ENCODE assay signal across 8 cellular contexts in genomic region chr2:43059183-43059897, GRCh38.
DNase-seq lines count a peak whose midpoint lies in the region; ATAC-seq and TF ChIP-seq lines count a peak whose summit lies in the region.

No MANE protein-coding gene starts in this region.

- no peak overlapping the region for H3K4me3 Mint-ChIP-seq in chondrocyte (ENCODE audit: unreplicated experiment)

- no peak overlapping the region for H3K27ac ChIP-seq in lower lobe of right lung

- ATAC-seq in GM21717 (IDR thresholded peaks at IDR 0.05; ENCODE audit: unreplicated experiment) (peak; percentile 52), lower lobe of right lung (peak; percentile 87)

- H3K27me3 ChIP-seq in lower lobe of right lung (ENCODE audit: low read depth): no peaks in the 10 kb centered on the region

- no peaks in the 10 kb centered on the region for H3K9me3 ChIP-seq in lower lobe of right lung

- peak overlapping the region; percentile 95 for H3K27ac Mint-ChIP-seq in chondrocyte (ENCODE audit: unreplicated experiment)

- H3K4me1 Mint-ChIP-seq in chondrocyte (ENCODE audit: low read depth): peaks cover 43% of the 10 kb centered on the region

- peaks cover 6% of the 10 kb centered on the region for H3K36me3 Mint-ChIP-seq in chondrocyte (ENCODE audit: low read depth)

- peaks cover 9% of the 10 kb centered on the region for H3K9me3 Mint-ChIP-seq in chondrocyte (ENCODE audit: low read depth)

- intact Hi-C loops in lower lobe of right lung (cut with DNase I): no loop called here

- H3K4me3 ChIP-seq in lower lobe of right lung: no peak overlapping the region

- peaks cover 17% of the 10 kb centered on the region for H3K4me1 ChIP-seq in lower lobe of right lung

- TF ChIP-seq CTCF in chondrocyte (IDR thresholded peaks at IDR 0.05) (no peak), lower lobe of right lung (IDR thresholded peaks at IDR 0.05) (no peak)

- no peaks in the 10 kb centered on the region for H3K36me3 ChIP-seq in lower lobe of right lung

- peak; percentile 94 to 97 for DNase-seq in AML-193 (lab: John Stamatoyannopoulos, UW)
- peak; percentile 84 for DNase-seq in NCI-H1694 (lab: John Stamatoyannopoulos, UW)
- DNase-seq in activated CD4-positive, alpha-beta T cell treated with anti-CD3 and anti-CD28 coated beads for 4 hours: peak; percentile 30 to 32
- DNase-seq in chondrocyte (ENCODE audit: low spot score): peak; percentile 71
- DNase-seq in lower lobe of right lung: no peak
- DNase-seq in stimulated activated CD8-positive, alpha-beta memory T cell treated with anti-CD3 and anti-CD28 coated beads, Interleukin-4, amount 100 ng/mL, for 48 hours: peak; percentile 75
- DNase-seq in NCI-H1930 (lab: John Stamatoyannopoulos, UW): no peak

- peaks cover 2% of the 10 kb centered on the region for H3K27me3 Mint-ChIP-seq in chondrocyte (ENCODE audit: low read depth)

Comparison
In these comparisons a context has a peak if more than half of its experiments do, and no peak if none do; other contexts are left out.
1. DNase-seq: peak in AML-193 (2 of 2), NCI-H1694 (single experiment), activated CD4-positive, alpha-beta T cell treated with anti-CD3 and anti-CD28 coated beads for 4 hours (2 of 2), chondrocyte (single experiment) and stimulated activated CD8-positive, alpha-beta memory T cell treated with anti-CD3 and anti-CD28 coated beads, Interleukin-4, amount 100 ng/mL, for 48 hours (single experiment); none in lower lobe of right lung (single experiment) and NCI-H1930 (0 of 2).